8 cellular contexts compared by ENCODE assay signal in genomic region chr2:10043906-10044601, GRCh38. TPM values are rescaled to one million over a fixed set of nuclear protein-coding genes. Genes with fewer than 3 reads are reported as not detected.
DNase-seq lines count a peak whose midpoint lies in the region; ATAC-seq and TF ChIP-seq lines count a peak whose summit lies in the region.

No MANE protein-coding gene starts in this region.

- H3K27me3 ChIP-seq in left lung: peaks cover 0 to 8% of the 10 kb centered on the region in 2 donors

- intact Hi-C loops in left lung (cut with DNase I): loop anchor here in 1 of 2 donors (10.0 kb wide), 1 partner anchor 59 kb away; no protein-coding TSS in a partner anchor

- ATAC-seq in HG03097 (IDR thresholded peaks at IDR 0.05; ENCODE audit: low FRiP score, unreplicated experiment) (peak; percentile 37), left lung (peak; percentile 75)

- H3K9me3 ChIP-seq in left lung: no peaks in the 10 kb centered on the region

- H3K4me3 ChIP-seq in left lung: peak overlapping the region; percentile 46 to 57

- peak; percentile 52 for DNase-seq in NK-92 (lab: John Stamatoyannopoulos, UW; ENCODE audit: unreplicated experiment)
- no peak for DNase-seq in NK-92 treated with Interleukin-12 subunit alpha and Interleukin-12 subunit beta, amount 100 ng/mL, for 24 hours (lab: John Stamatoyannopoulos, UW)
- peak; percentile 88 for DNase-seq in NCI-H345 treated with DMSO at 0.1 percent for 48 hours (lab: John Stamatoyannopoulos, UW; ENCODE audit: unreplicated experiment)
- DNase-seq in activated CD4-positive, alpha-beta T cell treated with anti-CD3 and anti-CD28 coated beads, Interleukin-2, amount 50 U/mL, for 4 hours: peak; percentile 82 to 85
- peak; percentile 89 for DNase-seq in cortex of kidney (lab: John Stamatoyannopoulos, UW)
- DNase-seq in left lung: peak; percentile 96 to 98
- peak; percentile 84 to 99 for DNase-seq in stimulated activated CD4-positive, alpha-beta T cell treated with anti-CD3 and anti-CD28 coated beads, Interleukin-1b, Interleukin-23, amount 100 ng/mL, for 4 hours (ENCODE audit: low read depth in 2 of 2)

- H3K36me3 ChIP-seq in left lung: peaks cover 0 to 28% of the 10 kb centered on the region in 2 donors

- TF ChIP-seq CTCF in left lung (IDR thresholded peaks at IDR 0.05): no peak

- H3K4me1 ChIP-seq in left lung: peaks cover 3 to 73% of the 10 kb centered on the region in 2 donors

- peak overlapping the region; percentile 91 to 94 for H3K27ac ChIP-seq in left lung

RNA-seq across cellular contexts. Expression of gene KLF11, which starts 0.7 kb away (rescaled TPM):
- total RNA-seq in left lung: 10 to 100 TPM; 15.7 to 23.0 TPM

RNA-seq across cellular contexts. Expression of gene CYS1, which starts 36.2 kb away (rescaled TPM):
- under 1 TPM; 0.60 to 0.93 TPM for total RNA-seq in left lung
